ENCODE assay signal across 8 cellular contexts in the genomic region with DNA sequence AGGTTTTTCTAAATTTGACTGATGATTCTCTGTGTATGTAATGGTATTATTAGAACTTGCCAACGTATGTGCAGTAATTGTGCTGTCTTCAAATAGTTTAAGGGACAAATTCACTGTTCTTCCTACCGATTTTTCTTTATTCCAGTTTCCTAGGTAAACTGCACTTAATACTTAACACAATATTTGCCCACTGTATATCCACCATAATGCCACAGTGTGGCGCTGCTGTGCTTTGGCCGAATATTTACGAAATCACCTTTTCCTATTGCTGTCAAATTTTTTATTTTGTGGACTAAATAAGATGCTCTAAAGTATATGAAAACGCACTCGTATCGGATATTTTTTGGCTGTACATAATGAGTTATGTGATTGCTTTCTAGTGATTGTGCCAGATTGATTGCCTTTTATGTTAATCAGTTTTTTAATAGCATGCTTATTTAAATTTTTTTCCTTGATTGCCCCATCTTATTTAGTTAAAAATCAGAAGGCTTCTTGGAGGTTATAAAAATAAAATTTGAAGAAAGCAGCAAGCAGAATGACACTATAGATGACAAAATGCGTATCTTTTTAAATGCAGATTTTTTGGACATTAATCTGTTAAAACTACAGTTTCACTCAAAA. TPM values are rescaled to one million over a fixed set of nuclear protein-coding genes. Genes with fewer than 3 reads are reported as not detected.
A peak's percentile ranks its signal among the peaks of the same experiment; 100 is the strongest.
DNase-seq lines count a peak whose midpoint lies in the region; ATAC-seq and TF ChIP-seq lines count a peak whose summit lies in the region.

No MANE protein-coding gene starts in this region.

- peak; percentile 31 to 59 for DNase-seq in AML-193 (lab: John Stamatoyannopoulos, UW)
- peak; percentile 61 for DNase-seq in NAMALWA (ENCODE audit: low spot score)
- peak; percentile 79 for DNase-seq in dermis blood vessel endothelial cell
- DNase-seq in lung microvascular endothelial cell (ENCODE audit: low read depth in 2 of 2) = peak; percentile 72 to 76
- peak; percentile 88 for DNase-seq in superior temporal gyrus (ENCODE audit: extremely low spot score)

- H3K27ac ChIP-seq in VCaP = no peak overlapping the region

- ATAC-seq in GM18511 (IDR thresholded peaks at IDR 0.05; ENCODE audit: unreplicated experiment) (peak; percentile 19), GM21390 (IDR thresholded peaks at IDR 0.05; ENCODE audit: unreplicated experiment) (no peak)

- TF ChIP-seq CTCF in VCaP (conservative IDR thresholded peaks at IDR 0.05) = peak; percentile 99

RNA-seq across cellular contexts. Expression of a gene that starts 10.5 kb away (rescaled TPM):
- 41.5 and 56.0 TPM in 2 replicates for total RNA-seq in dermis blood vessel endothelial cell
- total RNA-seq in lung microvascular endothelial cell = 33.1 and 37.7 TPM in 2 replicates

RNA-seq across cellular contexts. Expression of a gene that starts 10.8 kb away (rescaled TPM):
- 3.4 and 3.9 TPM in 2 replicates for total RNA-seq in dermis blood vessel endothelial cell
- total RNA-seq in lung microvascular endothelial cell = 2.6 and 4.4 TPM in 2 replicates
